In genomic region chr5:140174472-140175366, GRCh38 we compare ENCODE assay signal across 1 cellular context.
TF ChIP-seq lines count a peak whose summit lies in the region.

A gene with protein sequence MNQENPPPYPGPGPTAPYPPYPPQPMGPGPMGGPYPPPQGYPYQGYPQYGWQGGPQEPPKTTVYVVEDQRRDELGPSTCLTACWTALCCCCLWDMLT (plus strand): TSS chr5:140175188. CDS start chr5:140194466, 19,278 bp downstream.

TF ChIP-seq in HepG2, 621 proteins besides CTCF, POLR2A, EP300 and RAD21 (continued from another document and continues in another):
- TF ChIP-seq ZBTB40 (IDR thresholded peaks at IDR 0.05) = no peak
- TF ChIP-seq ZBTB40 (CRISPR knock-in tag; IDR thresholded peaks at IDR 0.05) = peak; percentile 74; the same call in 1 of the 2 replicates
- no peak for TF ChIP-seq ZNF383 (CRISPR knock-in tag; IDR thresholded peaks at IDR 0.05; ENCODE audit: borderline replicate concordance)
- no peak for TF ChIP-seq ATRX (CRISPR knock-in tag; IDR thresholded peaks at IDR 0.05; ENCODE audit: borderline replicate concordance)
- TF ChIP-seq XRCC5 (optimal IDR thresholded peaks at IDR 0.05; ENCODE audit: low read length) = no peak
- TF ChIP-seq PCBP2 (optimal IDR thresholded peaks at IDR 0.05; ENCODE audit: low read depth, low read length, poor library complexity, severe bottlenecking) = no peak
- TF ChIP-seq SRSF9 (IDR thresholded peaks at IDR 0.05; ENCODE audit: borderline replicate concordance, insufficient read depth, low read depth, low read length, poor library complexity, severe bottlenecking) = no peak
- TF ChIP-seq ZFP1 (CRISPR knock-in tag; IDR thresholded peaks at IDR 0.05) = no peak
- TF ChIP-seq ZNF564 (CRISPR knock-in tag; IDR thresholded peaks at IDR 0.05) = no peak
- TF ChIP-seq, protein P1, sequence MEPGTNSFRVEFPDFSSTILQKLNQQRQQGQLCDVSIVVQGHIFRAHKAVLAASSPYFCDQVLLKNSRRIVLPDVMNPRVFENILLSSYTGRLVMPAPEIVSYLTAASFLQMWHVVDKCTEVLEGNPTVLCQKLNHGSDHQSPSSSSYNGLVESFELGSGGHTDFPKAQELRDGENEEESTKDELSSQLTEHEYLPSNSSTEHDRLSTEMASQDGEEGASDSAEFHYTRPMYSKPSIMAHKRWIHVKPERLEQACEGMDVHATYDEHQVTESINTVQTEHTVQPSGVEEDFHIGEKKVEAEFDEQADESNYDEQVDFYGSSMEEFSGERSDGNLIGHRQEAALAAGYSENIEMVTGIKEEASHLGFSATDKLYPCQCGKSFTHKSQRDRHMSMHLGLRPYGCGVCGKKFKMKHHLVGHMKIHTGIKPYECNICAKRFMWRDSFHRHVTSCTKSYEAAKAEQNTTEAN (CRISPR knock-in tag; conservative IDR thresholded peaks at IDR 0.05) = no peak
- TF ChIP-seq, protein P2, sequence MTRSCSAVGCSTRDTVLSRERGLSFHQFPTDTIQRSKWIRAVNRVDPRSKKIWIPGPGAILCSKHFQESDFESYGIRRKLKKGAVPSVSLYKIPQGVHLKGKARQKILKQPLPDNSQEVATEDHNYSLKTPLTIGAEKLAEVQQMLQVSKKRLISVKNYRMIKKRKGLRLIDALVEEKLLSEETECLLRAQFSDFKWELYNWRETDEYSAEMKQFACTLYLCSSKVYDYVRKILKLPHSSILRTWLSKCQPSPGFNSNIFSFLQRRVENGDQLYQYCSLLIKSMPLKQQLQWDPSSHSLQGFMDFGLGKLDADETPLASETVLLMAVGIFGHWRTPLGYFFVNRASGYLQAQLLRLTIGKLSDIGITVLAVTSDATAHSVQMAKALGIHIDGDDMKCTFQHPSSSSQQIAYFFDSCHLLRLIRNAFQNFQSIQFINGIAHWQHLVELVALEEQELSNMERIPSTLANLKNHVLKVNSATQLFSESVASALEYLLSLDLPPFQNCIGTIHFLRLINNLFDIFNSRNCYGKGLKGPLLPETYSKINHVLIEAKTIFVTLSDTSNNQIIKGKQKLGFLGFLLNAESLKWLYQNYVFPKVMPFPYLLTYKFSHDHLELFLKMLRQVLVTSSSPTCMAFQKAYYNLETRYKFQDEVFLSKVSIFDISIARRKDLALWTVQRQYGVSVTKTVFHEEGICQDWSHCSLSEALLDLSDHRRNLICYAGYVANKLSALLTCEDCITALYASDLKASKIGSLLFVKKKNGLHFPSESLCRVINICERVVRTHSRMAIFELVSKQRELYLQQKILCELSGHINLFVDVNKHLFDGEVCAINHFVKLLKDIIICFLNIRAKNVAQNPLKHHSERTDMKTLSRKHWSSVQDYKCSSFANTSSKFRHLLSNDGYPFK (CRISPR knock-in tag; IDR thresholded peaks at IDR 0.05; ENCODE audit: borderline replicate concordance) = peak; percentile 19; the same call in 1 of the 2 replicates
- TF ChIP-seq ZGPAT (CRISPR knock-in tag; IDR thresholded peaks at IDR 0.05) = peak; percentile 80
- peak; percentile 76 for TF ChIP-seq GATAD1 (CRISPR knock-in tag; IDR thresholded peaks at IDR 0.05)
- no peak for TF ChIP-seq NFE2 (CRISPR knock-in tag; IDR thresholded peaks at IDR 0.05)
- peak; percentile 44 for TF ChIP-seq ZNF891 (CRISPR knock-in tag; IDR thresholded peaks at IDR 0.05)
- no peak for TF ChIP-seq HOXA7 (CRISPR knock-in tag; IDR thresholded peaks at IDR 0.05)
- TF ChIP-seq GATA4 (IDR thresholded peaks at IDR 0.05; ENCODE audit: borderline replicate concordance, low read depth) = no peak
- no peak for TF ChIP-seq SKI (IDR thresholded peaks at IDR 0.05; ENCODE audit: partially characterized antibody)
- no peak for TF ChIP-seq ZNF253 (CRISPR knock-in tag; IDR thresholded peaks at IDR 0.05; ENCODE audit: borderline replicate concordance)
- TF ChIP-seq, protein P3, sequence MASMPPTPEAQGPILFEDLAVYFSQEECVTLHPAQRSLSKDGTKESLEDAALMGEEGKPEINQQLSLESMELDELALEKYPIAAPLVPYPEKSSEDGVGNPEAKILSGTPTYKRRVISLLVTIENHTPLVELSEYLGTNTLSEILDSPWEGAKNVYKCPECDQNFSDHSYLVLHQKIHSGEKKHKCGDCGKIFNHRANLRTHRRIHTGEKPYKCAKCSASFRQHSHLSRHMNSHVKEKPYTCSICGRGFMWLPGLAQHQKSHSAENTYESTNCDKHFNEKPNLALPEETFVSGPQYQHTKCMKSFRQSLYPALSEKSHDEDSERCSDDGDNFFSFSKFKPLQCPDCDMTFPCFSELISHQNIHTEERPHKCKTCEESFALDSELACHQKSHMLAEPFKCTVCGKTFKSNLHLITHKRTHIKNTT (CRISPR knock-in tag; IDR thresholded peaks at IDR 0.05) = no peak
- TF ChIP-seq ZKSCAN5 (CRISPR knock-in tag; IDR thresholded peaks at IDR 0.05) = no peak
- TF ChIP-seq, protein P4, sequence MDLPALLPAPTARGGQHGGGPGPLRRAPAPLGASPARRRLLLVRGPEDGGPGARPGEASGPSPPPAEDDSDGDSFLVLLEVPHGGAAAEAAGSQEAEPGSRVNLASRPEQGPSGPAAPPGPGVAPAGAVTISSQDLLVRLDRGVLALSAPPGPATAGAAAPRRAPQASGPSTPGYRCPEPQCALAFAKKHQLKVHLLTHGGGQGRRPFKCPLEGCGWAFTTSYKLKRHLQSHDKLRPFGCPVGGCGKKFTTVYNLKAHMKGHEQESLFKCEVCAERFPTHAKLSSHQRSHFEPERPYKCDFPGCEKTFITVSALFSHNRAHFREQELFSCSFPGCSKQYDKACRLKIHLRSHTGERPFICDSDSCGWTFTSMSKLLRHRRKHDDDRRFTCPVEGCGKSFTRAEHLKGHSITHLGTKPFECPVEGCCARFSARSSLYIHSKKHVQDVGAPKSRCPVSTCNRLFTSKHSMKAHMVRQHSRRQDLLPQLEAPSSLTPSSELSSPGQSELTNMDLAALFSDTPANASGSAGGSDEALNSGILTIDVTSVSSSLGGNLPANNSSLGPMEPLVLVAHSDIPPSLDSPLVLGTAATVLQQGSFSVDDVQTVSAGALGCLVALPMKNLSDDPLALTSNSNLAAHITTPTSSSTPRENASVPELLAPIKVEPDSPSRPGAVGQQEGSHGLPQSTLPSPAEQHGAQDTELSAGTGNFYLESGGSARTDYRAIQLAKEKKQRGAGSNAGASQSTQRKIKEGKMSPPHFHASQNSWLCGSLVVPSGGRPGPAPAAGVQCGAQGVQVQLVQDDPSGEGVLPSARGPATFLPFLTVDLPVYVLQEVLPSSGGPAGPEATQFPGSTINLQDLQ (CRISPR knock-in tag; IDR thresholded peaks at IDR 0.05) = no peak
- TF ChIP-seq, protein P5, sequence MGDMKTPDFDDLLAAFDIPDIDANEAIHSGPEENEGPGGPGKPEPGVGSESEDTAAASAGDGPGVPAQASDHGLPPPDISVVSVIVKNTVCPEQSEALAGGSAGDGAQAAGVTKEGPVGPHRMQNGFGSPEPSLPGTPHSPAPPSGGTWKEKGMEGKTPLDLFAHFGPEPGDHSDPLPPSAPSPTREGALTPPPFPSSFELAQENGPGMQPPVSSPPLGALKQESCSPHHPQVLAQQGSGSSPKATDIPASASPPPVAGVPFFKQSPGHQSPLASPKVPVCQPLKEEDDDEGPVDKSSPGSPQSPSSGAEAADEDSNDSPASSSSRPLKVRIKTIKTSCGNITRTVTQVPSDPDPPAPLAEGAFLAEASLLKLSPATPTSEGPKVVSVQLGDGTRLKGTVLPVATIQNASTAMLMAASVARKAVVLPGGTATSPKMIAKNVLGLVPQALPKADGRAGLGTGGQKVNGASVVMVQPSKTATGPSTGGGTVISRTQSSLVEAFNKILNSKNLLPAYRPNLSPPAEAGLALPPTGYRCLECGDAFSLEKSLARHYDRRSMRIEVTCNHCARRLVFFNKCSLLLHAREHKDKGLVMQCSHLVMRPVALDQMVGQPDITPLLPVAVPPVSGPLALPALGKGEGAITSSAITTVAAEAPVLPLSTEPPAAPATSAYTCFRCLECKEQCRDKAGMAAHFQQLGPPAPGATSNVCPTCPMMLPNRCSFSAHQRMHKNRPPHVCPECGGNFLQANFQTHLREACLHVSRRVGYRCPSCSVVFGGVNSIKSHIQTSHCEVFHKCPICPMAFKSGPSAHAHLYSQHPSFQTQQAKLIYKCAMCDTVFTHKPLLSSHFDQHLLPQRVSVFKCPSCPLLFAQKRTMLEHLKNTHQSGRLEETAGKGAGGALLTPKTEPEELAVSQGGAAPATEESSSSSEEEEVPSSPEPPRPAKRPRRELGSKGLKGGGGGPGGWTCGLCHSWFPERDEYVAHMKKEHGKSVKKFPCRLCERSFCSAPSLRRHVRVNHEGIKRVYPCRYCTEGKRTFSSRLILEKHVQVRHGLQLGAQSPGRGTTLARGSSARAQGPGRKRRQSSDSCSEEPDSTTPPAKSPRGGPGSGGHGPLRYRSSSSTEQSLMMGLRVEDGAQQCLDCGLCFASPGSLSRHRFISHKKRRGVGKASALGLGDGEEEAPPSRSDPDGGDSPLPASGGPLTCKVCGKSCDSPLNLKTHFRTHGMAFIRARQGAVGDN (CRISPR knock-in tag; IDR thresholded peaks at IDR 0.05) = peak; percentile 83
- TF ChIP-seq, protein P6, sequence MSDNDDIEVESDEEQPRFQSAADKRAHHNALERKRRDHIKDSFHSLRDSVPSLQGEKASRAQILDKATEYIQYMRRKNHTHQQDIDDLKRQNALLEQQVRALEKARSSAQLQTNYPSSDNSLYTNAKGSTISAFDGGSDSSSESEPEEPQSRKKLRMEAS (IDR thresholded peaks at IDR 0.05) = peak; percentile 63
- TF ChIP-seq ZNF709 (CRISPR knock-in tag; IDR thresholded peaks at IDR 0.05) = no peak
- no peak for TF ChIP-seq ZNF446 (CRISPR knock-in tag; IDR thresholded peaks at IDR 0.05)
- no peak; the same call in 1 of the 2 replicates for TF ChIP-seq STAG1 (CRISPR knock-in tag; IDR thresholded peaks at IDR 0.05)
- TF ChIP-seq TARDBP (CRISPR knock-in tag; IDR thresholded peaks at IDR 0.05) = no peak
- TF ChIP-seq SIX1 (CRISPR knock-in tag; IDR thresholded peaks at IDR 0.05; ENCODE audit: borderline replicate concordance) = no peak
- TF ChIP-seq SIN3B (IDR thresholded peaks at IDR 0.05; ENCODE audit: low read length) = no peak
- TF ChIP-seq HES4 (CRISPR knock-in tag; IDR thresholded peaks at IDR 0.05; ENCODE audit: borderline replicate concordance) = no peak
- TF ChIP-seq RAD51 (IDR thresholded peaks at IDR 0.05; ENCODE audit: borderline replicate concordance) = no peak
